27 cellular contexts compared by ENCODE assay signal in genomic region chr6:167736486-167737204, GRCh38.
DNase-seq lines count a peak whose midpoint lies in the region; TF ChIP-seq lines count a peak whose summit lies in the region.
"Had no signal": no experiment of that assay in that cellular context is flagged by ENCODE, and none has a peak within 500 bp of the region (broad histone marks: within the 10 kb centered on the region; RNA-seq: fewer than 3 reads in every experiment).

No MANE protein-coding gene starts in this region.

- TF ChIP-seq CTCF in neural progenitor cell (IDR thresholded peaks at IDR 0.05) (no peak), vagina (IDR thresholded peaks at IDR 0.05) (no peak)

- DNase-seq in NCI-H345 (lab: John Stamatoyannopoulos, UW) (peak; percentile 17), NCI-H345 treated with DMSO at 0.1 percent for 48 hours (lab: John Stamatoyannopoulos, UW; ENCODE audit: unreplicated experiment) (no peak), ecto neural progenitor cell (ENCODE audit: low spot score) (peak; percentile 39), neural progenitor cell (ENCODE audit: low spot score) (no peak), vagina (ENCODE audit: extremely low spot score in 2 of 2) (no peak), pons (ENCODE audit: low spot score) (no peak), nucleus accumbens (lab: John Stamatoyannopoulos, UW) (no peak), NCI-H526 (lab: John Stamatoyannopoulos, UW) (no peak)
- DNase-seq: activated CD4-positive, alpha-beta T cell treated with anti-CD3 and anti-CD28 coated beads for 36 hours; activated naive CD4-positive, alpha-beta T cell treated with anti-CD3 and anti-CD28 coated beads, Interleukin-2, amount 50 U/mL, for 16 hours; activated T-cell treated with anti-CD3 and anti-CD28 coated beads for 4 hours; CD4-positive, alpha-beta T cell; effector CD4-positive, alpha-beta T cell; GM23248; left ventricle myocardium inferior; NCI-H1105; NCI-H187 treated with DMSO at 0.1 percent for 48 hours; NCI-H69; psoas muscle; stimulated activated naive CD4-positive, alpha-beta T cell; T1000 had no signal

- H2AFZ ChIP-seq in neural progenitor cell (replicated peaks), result no peak overlapping the region
- H2AFZ ChIP-seq: GM23248 had no signal

- H3K9ac ChIP-seq in neural progenitor cell, result no peak overlapping the region
- H3K9ac ChIP-seq: GM23248 had no signal

- H3K36me3 Mint-ChIP-seq in neural progenitor cell, result no peaks in the 10 kb centered on the region

- H3K36me3 ChIP-seq in neural progenitor cell (no peaks in the 10 kb centered on the region), vagina (no peaks in the 10 kb centered on the region)
- H3K36me3 ChIP-seq: left ventricle myocardium inferior, neutrophil, SJSA1, suprapubic skin had no signal

- no peak overlapping the region for H3K4me3 Mint-ChIP-seq in neural progenitor cell
- H3K4me3 Mint-ChIP-seq: activated CD4-positive, alpha-beta T cell treated with anti-CD3 and anti-CD28 coated beads for 36 hours; CD4-positive, alpha-beta T cell had no signal

- H3K4me2 ChIP-seq in neural progenitor cell, result no peak overlapping the region

- H3F3A ChIP-seq in neural progenitor cell (ENCODE audit: low read depth), result no peaks in the 10 kb centered on the region

- H3K27ac ChIP-seq in neural progenitor cell (no peak overlapping the region), vagina (peak overlapping the region; percentile 19)
- H3K27ac ChIP-seq: epithelial cell of prostate, GM23248, left ventricle myocardium inferior, neutrophil, psoas muscle, SJSA1, suprapubic skin, VCaP had no signal

- no peaks in the 10 kb centered on the region for H3K79me2 ChIP-seq in neural progenitor cell (ENCODE audit: low read depth)

- H3K4me1 Mint-ChIP-seq in neural progenitor cell, result peaks cover 23% of the 10 kb centered on the region
- H3K4me1 Mint-ChIP-seq: activated CD4-positive, alpha-beta T cell treated with anti-CD3 and anti-CD28 coated beads for 36 hours had no signal

- peak overlapping the region; percentile 74 for H3K27ac Mint-ChIP-seq in neural progenitor cell
- H3K27ac Mint-ChIP-seq: activated CD4-positive, alpha-beta T cell treated with anti-CD3 and anti-CD28 coated beads for 36 hours; activated T-helper 2 cell treated with anti-CD3 and anti-CD28 coated beads, Interferon-gamma antibody, Interleukin-2, Interleukin-4, amounts not matched to agents 10 μg/mL and 5 μg/mL and 100 μg/mL, durations not matched to agents 14 hours and 24 hours and 36 hours; CD4-positive, alpha-beta T cell had no signal

- H3K9me3 ChIP-seq in neural progenitor cell (ENCODE audit: low read depth) (no peaks in the 10 kb centered on the region), vagina (no peaks in the 10 kb centered on the region)
- H3K9me3 ChIP-seq: left ventricle myocardium inferior, neutrophil, psoas muscle, SJSA1, suprapubic skin had no signal

- no peaks in the 10 kb centered on the region for H3K27me3 ChIP-seq in neural progenitor cell
- H3K27me3 ChIP-seq in vagina, result no peaks in the 10 kb centered on the region
- H3K27me3 ChIP-seq: neutrophil, SJSA1 had no signal

- peaks cover 17% of the 10 kb centered on the region for H3K27me3 Mint-ChIP-seq in neural progenitor cell (ENCODE audit: insufficient read depth, low read depth)

- H3K4me1 ChIP-seq in neural progenitor cell (no peaks in the 10 kb centered on the region), vagina (peaks cover 16% of the 10 kb centered on the region)
- H3K4me1 ChIP-seq: psoas muscle had no signal

- intact Hi-C loops in vagina (cut with DNase I), result no loop called here

- no peak for TF ChIP-seq POLR2A in vagina (IDR thresholded peaks at IDR 0.05)

- H3K4me3 ChIP-seq in neural progenitor cell, result no peak overlapping the region
- H3K4me3 ChIP-seq in vagina, result no peak overlapping the region
- H3K4me3 ChIP-seq: GM23248, left ventricle myocardium inferior, psoas muscle, SJSA1, suprapubic skin had no signal

- H3K9me3 Mint-ChIP-seq in neural progenitor cell, result peaks cover 2% of the 10 kb centered on the region
- H3K9me3 Mint-ChIP-seq: activated T-helper 2 cell treated with anti-CD3 and anti-CD28 coated beads, Interferon-gamma antibody, Interleukin-2, Interleukin-4, amounts not matched to agents 10 μg/mL and 5 μg/mL and 100 μg/mL, durations not matched to agents 14 hours and 24 hours and 36 hours had no signal

- no peaks in the 10 kb centered on the region for H4K20me1 ChIP-seq in neural progenitor cell (ENCODE audit: low read depth)

Comparison
In these comparisons a context has a peak if more than half of its experiments do, and no peak if none do; other contexts are left out.
1. DNase-seq: peak in NCI-H345 (single experiment) and ecto neural progenitor cell (single experiment); none in NCI-H345 treated with DMSO at 0.1 percent for 48 hours (single experiment), neural progenitor cell (single experiment), vagina (0 of 2), pons (single experiment), nucleus accumbens (0 of 56) and NCI-H526 (0 of 2).